ENCODE assay signal across 8 cellular contexts in the genomic region with DNA sequence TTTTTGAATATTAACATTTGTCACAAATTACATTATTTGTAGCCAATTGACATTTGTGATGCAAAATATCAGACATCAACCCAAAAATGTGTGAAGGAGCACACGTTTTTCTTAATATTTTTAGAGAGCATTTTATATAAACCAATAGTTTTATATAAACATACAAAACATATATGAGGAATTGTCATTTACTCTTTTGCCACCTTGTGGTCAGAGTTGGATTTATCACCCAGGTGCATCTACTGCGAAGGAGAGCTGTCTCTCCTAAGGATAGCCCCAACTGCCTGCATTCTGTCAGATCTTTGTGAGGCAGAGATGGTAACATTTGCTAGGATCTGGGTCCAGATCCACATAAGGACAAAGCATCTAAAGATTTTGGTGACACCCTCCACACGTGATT. TPM values are rescaled to one million over a fixed set of nuclear protein-coding genes. Genes with fewer than 3 reads are reported as not detected.
DNase-seq lines count a peak whose midpoint lies in the region; ATAC-seq and TF ChIP-seq lines count a peak whose summit lies in the region.

No MANE protein-coding gene starts in this region.

- peaks cover 15% of the 10 kb centered on the region for H3K36me3 Mint-ChIP-seq in nephron (ENCODE audit: low read depth)

- TF ChIP-seq CTCF in GM12874 (IDR thresholded peaks at IDR 0.05; ENCODE audit: insufficient read depth, low read depth, low read length) (0 out of 2 replicates have a peak, but pooled peaks have one; percentile 14), nephron (IDR thresholded peaks at IDR 0.05; ENCODE audit: unreplicated experiment in 3 of 3) (peak; percentile 52 to 61 (median 59))

- H3K9me3 Mint-ChIP-seq in nephron, result peaks cover 4% of the 10 kb centered on the region

- no peaks in the 10 kb centered on the region for H3K27me3 Mint-ChIP-seq in nephron (ENCODE audit: low read depth)

- DNase-seq in CD1c-positive myeloid dendritic cell (ENCODE audit: extremely low spot score) (peak; percentile 22), NCI-H345 (lab: John Stamatoyannopoulos, UW) (peak; percentile 40), cerebellum (ENCODE audit: low spot score) (peak; percentile 57), dedifferentiated amniotic fluid mesenchymal stem cell (ENCODE audit: extremely low spot score) (no peak), epidermal melanocyte (ENCODE audit: insufficient read length, low spot score) (no peak)

- H3K4me1 Mint-ChIP-seq in nephron, result peaks cover 10% of the 10 kb centered on the region

- H3K27ac Mint-ChIP-seq in nephron, result peak overlapping the region; percentile 85 to 98 (median 93)

- H3K4me3 Mint-ChIP-seq in nephron, result peak overlapping the region; percentile 59 to 88 (median 83)

- ATAC-seq in GM21529 (IDR thresholded peaks at IDR 0.05; ENCODE audit: unreplicated experiment), result no peak

RNA-seq across cellular contexts. Expression of gene USP27X, which starts 2.5 kb away (rescaled TPM):
- total RNA-seq in cerebellum, result 8.2 TPM

RNA-seq across cellular contexts. Expression of gene CLCN5, which starts 45.6 kb away (rescaled TPM):
- total RNA-seq in cerebellum, result 14.7 TPM

RNA-seq across cellular contexts. Expression of gene PAGE4, which starts 47.6 kb away (rescaled TPM):
- total RNA-seq in cerebellum, result not detected

Comparison
In these comparisons a context has a peak if more than half of its experiments do, and no peak if none do; other contexts are left out.
1. DNase-seq: peak in CD1c-positive myeloid dendritic cell (single experiment), NCI-H345 (single experiment) and cerebellum (single experiment); none in dedifferentiated amniotic fluid mesenchymal stem cell (single experiment) and epidermal melanocyte (single experiment).